Comparison of ENCODE assay signal across 25 cellular contexts in the genomic region with DNA sequence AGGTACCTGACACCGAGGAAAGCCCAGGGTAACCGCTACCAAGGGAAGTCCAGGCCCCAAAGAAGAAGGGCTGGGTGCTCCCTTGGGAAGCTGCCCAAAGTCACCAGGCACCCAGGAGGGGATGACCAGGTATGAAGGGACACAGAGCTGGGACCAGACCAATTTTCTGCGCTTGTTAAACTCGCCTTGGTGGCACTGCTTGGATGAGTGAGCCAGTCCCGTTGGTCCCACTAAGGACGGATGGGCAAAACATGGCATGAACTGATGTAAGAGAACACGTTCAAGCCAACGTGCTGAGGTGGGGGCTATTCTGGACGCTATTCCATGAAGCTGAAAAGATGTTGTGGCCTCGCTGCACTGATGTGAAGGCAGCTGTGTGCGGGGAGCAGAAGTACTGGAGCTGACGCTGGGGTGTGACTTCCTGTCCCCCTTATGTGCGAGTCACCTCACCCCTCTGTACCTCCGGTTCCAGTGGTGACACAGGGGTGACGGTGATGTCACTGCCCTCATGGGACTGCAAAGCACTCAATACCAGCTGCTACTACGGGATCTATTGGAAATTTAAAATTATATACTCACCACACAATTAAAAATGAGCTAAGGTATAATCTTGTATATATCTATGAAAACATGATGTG.
"Had no signal": no experiment of that assay in that cellular context is flagged by ENCODE, and none has a peak within 500 bp of the region (broad histone marks: within the 10 kb centered on the region; RNA-seq: fewer than 3 reads in every experiment).

No MANE protein-coding gene starts in this region.

- H3K4me3 Mint-ChIP-seq: activated B cell treated with CpG ODN at 0.5 μM for 24 hours; activated T-helper 1 cell treated with anti-CD3 and anti-CD28 coated beads, Interleukin-12 subunit alpha, Interleukin-12 subunit beta, Interleukin-2, Interleukin-4 antibody, amounts not matched to agents 30 ng/mL and 10 ng/mL and 1 ng/mL, durations not matched to agents 14 hours and 24 hours and 36 hours; mesothelial cell of epicardium; nephron; T-helper 17 cell had no signal

- H3K4me1 ChIP-seq: ascending aorta, left lung, pancreas, spleen, uterus had no signal

- H3K27ac Mint-ChIP-seq: activated B cell treated with CpG ODN at 0.5 μM for 24 hours; activated T-helper 1 cell treated with anti-CD3 and anti-CD28 coated beads, Interleukin-12 subunit alpha, Interleukin-12 subunit beta, Interleukin-2, Interleukin-4 antibody, amounts not matched to agents 30 ng/mL and 10 ng/mL and 1 ng/mL, durations not matched to agents 14 hours and 24 hours and 36 hours; mesothelial cell of epicardium; nephron; T-helper 17 cell had no signal

- H3K9me3 ChIP-seq: ascending aorta, heart right ventricle, left lung, pancreas, psoas muscle, right atrium auricular region, spleen, tibial nerve, uterus had no signal

- ATAC-seq: heart right ventricle; pancreas; psoas muscle; stimulated activated naive CD8-positive, alpha-beta T cell treated with anti-CD3 and anti-CD28 coated beads, Interleukin-15, Interleukin-2, amounts not matched to agents 100 U/mL and 50 U/mL, for 24 hours; T-helper 17 cell had no signal

- H3K4me3 ChIP-seq: ascending aorta, heart right ventricle, left lung, pancreas, psoas muscle, right atrium auricular region, spleen, tibial nerve, uterus had no signal

- H3K36me3 Mint-ChIP-seq: mesothelial cell of epicardium had no signal

- H3K36me3 ChIP-seq: ascending aorta, brain microvascular endothelial cell, heart right ventricle, left lung, pancreas, right atrium auricular region, spleen, tibial nerve, uterus had no signal

- H3K27me3 ChIP-seq: ascending aorta, brain microvascular endothelial cell, heart right ventricle, left lung, pancreas, right atrium auricular region, spleen, tibial nerve, uterus had no signal

- H3K9me3 Mint-ChIP-seq: activated B cell treated with CpG ODN at 0.5 μM for 24 hours; activated T-helper 1 cell treated with anti-CD3 and anti-CD28 coated beads, Interleukin-12 subunit alpha, Interleukin-12 subunit beta, Interleukin-2, Interleukin-4 antibody, amounts not matched to agents 30 ng/mL and 10 ng/mL and 1 ng/mL, durations not matched to agents 14 hours and 24 hours and 36 hours; mesothelial cell of epicardium; nephron had no signal

- H3K27ac ChIP-seq: ascending aorta, brain microvascular endothelial cell, epithelial cell of prostate, heart right ventricle, pancreas, psoas muscle, right atrium auricular region, spleen, tibial nerve, uterus had no signal

- DNase-seq: activated B cell treated with CpG ODN at 0.5 μM for 24 hours; activated CD4-positive, alpha-beta T cell treated with anti-CD3 and anti-CD28 coated beads for 4 hours; activated CD4-positive, alpha-beta T cell treated with anti-CD3 and anti-CD28 coated beads, Interleukin-2, amount 50 U/mL, for 48 hours; activated gamma-delta T cell; activated naive CD4-positive, alpha-beta T cell treated with anti-CD3 and anti-CD28 coated beads, Interleukin-2, amount 50 U/mL, for 16 hours; brain microvascular endothelial cell; caudate nucleus; dermis blood vessel endothelial cell; heart right ventricle; left lung; pancreas; psoas muscle; spleen; stimulated activated CD4-positive, alpha-beta T cell treated with anti-CD3 and anti-CD28 coated beads, Interleukin-4, amount 100 ng/mL, for 24 hours; stimulated activated naive CD8-positive, alpha-beta T cell treated with anti-CD3 and anti-CD28 coated beads, Interleukin-15, Interleukin-2, amounts not matched to agents 100 U/mL and 50 U/mL, for 24 hours; SW 1271; T-helper 17 cell; uterus had no signal

- H3K4me1 Mint-ChIP-seq: activated B cell treated with CpG ODN at 0.5 μM for 24 hours had no signal

- H3K27me3 Mint-ChIP-seq: activated B cell treated with CpG ODN at 0.5 μM for 24 hours had no signal
